ENCODE assay signal across 1 cellular context in the genomic region with DNA sequence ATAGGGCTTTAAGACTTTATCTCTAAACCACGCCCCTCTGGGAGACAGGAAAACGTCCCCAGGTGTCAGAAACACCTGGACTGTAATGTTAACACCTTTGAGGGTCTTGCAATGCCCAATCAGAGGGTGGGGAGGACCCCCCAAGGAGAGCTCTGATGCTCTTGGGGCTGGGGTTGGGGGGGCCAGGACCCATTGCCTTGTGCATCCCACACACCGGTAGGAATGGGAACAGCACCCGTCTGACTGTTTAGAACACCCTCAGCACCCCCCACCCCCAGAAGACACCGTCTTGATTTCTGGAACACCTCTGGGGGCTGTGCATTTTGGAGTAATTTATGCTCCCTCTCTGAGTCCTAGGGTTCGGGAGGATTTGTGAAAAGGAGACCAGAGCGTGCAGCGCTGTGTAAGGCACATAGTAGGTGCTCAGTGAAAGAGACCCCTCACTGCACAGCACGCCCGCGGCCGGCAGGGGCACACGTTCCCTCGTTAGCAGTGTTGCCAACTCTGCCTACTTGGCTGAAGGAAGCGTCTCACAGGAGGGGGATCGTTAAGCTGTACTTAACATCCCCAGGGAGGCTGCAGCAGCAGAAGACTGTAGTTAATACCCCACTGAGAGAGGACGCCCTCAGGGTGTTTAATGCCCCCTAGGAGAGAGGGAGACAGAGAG.
A peak's percentile ranks its signal among the peaks of the same experiment; 100 is the strongest.
TF ChIP-seq lines count a peak whose summit lies in the region.

No MANE protein-coding gene starts in this region.

TF ChIP-seq in H1, 55 proteins besides CTCF, POLR2A, EP300 and RAD21:
- TF ChIP-seq BACH1 (IDR thresholded peaks at IDR 0.05; ENCODE audit: low read length): no peak
- no peak for TF ChIP-seq KDM4A (IDR thresholded peaks at IDR 0.05; ENCODE audit: low read depth, low read length, severe bottlenecking)
- no peak; the same call in 1 of the 2 replicates for TF ChIP-seq CREB1 (IDR thresholded peaks at IDR 0.05)
- TF ChIP-seq KDM1A (IDR thresholded peaks at IDR 0.05; ENCODE audit: borderline replicate concordance, low read length): peak; percentile 92; the same call in 1 of the 2 replicates
- TF ChIP-seq RXRA (IDR thresholded peaks at IDR 0.05; ENCODE audit: insufficient read depth, low read depth, low read length): no peak
- TF ChIP-seq BCL11A (IDR thresholded peaks at IDR 0.05; ENCODE audit: low read depth in 2 of 2, low read length in 2 of 2): no peak
- no peak for TF ChIP-seq RBBP5 (IDR thresholded peaks at IDR 0.05; ENCODE audit: borderline replicate concordance, low read depth, low read length)
- no peak for TF ChIP-seq YY1 (IDR thresholded peaks at IDR 0.05; ENCODE audit: low read depth, low read length)
- TF ChIP-seq SIX5 (IDR thresholded peaks at IDR 0.05; ENCODE audit: low read depth, low read length): no peak
- TF ChIP-seq MAX (IDR thresholded peaks at IDR 0.05): peak; percentile 34; the same call in 1 of the 2 replicates
- no peak for TF ChIP-seq E2F6 (IDR thresholded peaks at IDR 0.05)
- TF ChIP-seq CTBP2 (IDR thresholded peaks at IDR 0.05; ENCODE audit: borderline replicate concordance, insufficient read depth, insufficient read length, low read length): peak; percentile 85
- TF ChIP-seq SIN3A (conservative IDR thresholded peaks at IDR 0.05 in 1 of 2, IDR thresholded peaks at IDR 0.05 in 1 of 2; ENCODE audit: low read depth in 1 of 2, low read length in 2 of 2): 0 out of 4 replicates have a peak, but pooled peaks of 1 of the 2 experiments have one; percentile 34
- TF ChIP-seq TBP (IDR thresholded peaks at IDR 0.05; ENCODE audit: low read depth, low read length): no peak
- TF ChIP-seq GABPA (IDR thresholded peaks at IDR 0.05; ENCODE audit: borderline replicate concordance, insufficient read depth, low read length): no peak
- TF ChIP-seq HDAC2 (IDR thresholded peaks at IDR 0.05; ENCODE audit: borderline replicate concordance in 1 of 2, low read depth in 2 of 2, low read length in 2 of 2): peak in 1 of 2 experiments; percentile 74; a peak in 1 of 4 replicates
- TF ChIP-seq USF2 (IDR thresholded peaks at IDR 0.05; ENCODE audit: low read length): no peak
- no peak for TF ChIP-seq TAF7 (optimal IDR thresholded peaks at IDR 0.05; ENCODE audit: borderline replicate concordance, low read depth, low read length)
- peak; percentile 99 for TF ChIP-seq NANOG (IDR thresholded peaks at IDR 0.05; ENCODE audit: insufficient read depth, low read depth, low read length, poor library complexity, severe bottlenecking)
TF ChIP-seq in H1: peak in this region for 6.
